ENCODE assay signal across 1 cellular context in genomic region chr17:41534899-41535546, GRCh38.
TF ChIP-seq lines count a peak whose summit lies in the region.

No MANE protein-coding gene starts in this region.

TF ChIP-seq in SK-N-SH treated with all-trans-retinoic acid at 6 μM for 48 hours, 23 proteins besides CTCF, POLR2A, EP300 and RAD21 (continued from another document):
- TF ChIP-seq ISL1 (CRISPR knock-in tag; IDR thresholded peaks at IDR 0.05) (no peak), ZNF70 (CRISPR knock-in tag; IDR thresholded peaks at IDR 0.05) (no peak), SNAI2 (CRISPR knock-in tag; IDR thresholded peaks at IDR 0.05) (no peak), CREB5 (CRISPR knock-in tag; IDR thresholded peaks at IDR 0.05; ENCODE audit: low read depth) (no peak), CSRNP3 (CRISPR knock-in tag; IDR thresholded peaks at IDR 0.05) (no peak), PATZ1 (CRISPR knock-in tag; IDR thresholded peaks at IDR 0.05; ENCODE audit: borderline replicate concordance) (no peak), ZNF565 (CRISPR knock-in tag; conservative IDR thresholded peaks at IDR 0.05; ENCODE audit: low read depth) (no peak), ZC3H10 (CRISPR knock-in tag; IDR thresholded peaks at IDR 0.05) (no peak)
TF ChIP-seq in SK-N-SH treated with all-trans-retinoic acid at 6 μM for 48 hours: peak in this region for 0.
